ENCODE assay signal across 9 cellular contexts in the genomic region with DNA sequence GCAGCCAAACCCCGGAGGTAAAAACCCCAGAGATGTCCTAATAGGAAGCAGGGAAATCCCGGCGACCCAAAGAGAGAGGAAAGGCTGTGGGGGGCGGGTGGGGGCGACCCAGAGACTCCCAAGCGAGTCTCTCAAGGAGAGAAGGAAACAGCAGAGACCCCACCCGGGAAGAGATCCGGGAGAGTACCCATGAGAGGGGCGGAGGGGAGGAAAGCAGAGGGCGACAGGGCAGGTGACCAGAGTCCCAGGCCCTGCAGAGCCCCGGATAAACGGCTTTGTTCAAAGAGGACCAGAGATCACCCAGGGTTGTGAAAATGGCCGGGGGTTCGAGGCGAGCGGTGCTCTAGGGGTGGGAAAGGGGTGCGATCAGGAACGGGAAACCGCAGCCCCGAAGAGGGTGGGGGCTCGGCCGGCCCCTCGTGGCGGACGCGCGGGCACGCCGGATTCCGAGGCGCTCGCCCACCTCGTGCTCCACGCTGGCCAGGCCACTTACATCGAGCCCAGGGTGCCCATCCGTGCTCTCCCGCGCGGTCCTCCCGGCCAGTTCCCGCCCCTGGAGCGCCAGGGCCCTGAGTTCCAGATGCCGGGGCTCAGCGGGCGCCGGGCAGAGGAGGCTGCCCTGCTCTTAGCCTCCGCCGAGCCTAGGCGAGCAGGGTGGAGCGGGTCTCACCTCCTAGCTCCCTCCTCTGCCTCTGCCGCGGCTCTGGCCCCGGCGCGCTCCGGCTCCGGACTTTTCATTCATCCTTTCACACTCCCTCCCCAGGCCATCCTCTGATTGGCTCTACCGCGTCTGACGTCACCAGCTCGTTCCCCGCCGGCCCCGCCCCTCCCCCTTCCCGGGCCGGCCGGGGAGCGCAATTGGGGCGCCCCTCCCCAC. TPM values are rescaled to one million over a fixed set of nuclear protein-coding genes. Genes with fewer than 3 reads are reported as not detected.
A peak's percentile ranks its signal among the peaks of the same experiment; 100 is the strongest.
DNase-seq lines count a peak whose midpoint lies in the region; ATAC-seq and TF ChIP-seq lines count a peak whose summit lies in the region.
"Had no signal": no experiment of that assay in that cellular context is flagged by ENCODE, and none has a peak within 500 bp of the region (broad histone marks: within the 10 kb centered on the region; RNA-seq: fewer than 3 reads in every experiment).

No MANE protein-coding gene starts in this region.

- peak overlapping the region; percentile 95 to 99 for H3K4me3 Mint-ChIP-seq in activated T-cell treated with anti-CD3 and anti-CD28 coated beads, Interleukin-2, amount 50 U/mL, for 72 hours
- H3K4me3 Mint-ChIP-seq in naive thymus-derived CD8-positive, alpha-beta T cell: peak overlapping the region; percentile 84 to 97 (median 90)
- H3K4me3 Mint-ChIP-seq in stimulated activated naive B cell treated with anti-CD40 and anti-IgM and Interleukin-4, amounts not matched to agents 10 μg/mL and 1 μg/mL and 100 μg/mL, for 72 hours: peak overlapping the region; percentile 85 to 91

- peaks cover 99% of the 10 kb centered on the region for H3K27me3 ChIP-seq in ACC112 (ENCODE audit: insufficient read depth, low read length)

- H3K4me1 Mint-ChIP-seq in activated T-cell treated with anti-CD3 and anti-CD28 coated beads, Interleukin-2, amount 50 U/mL, for 72 hours (ENCODE audit: low read depth): peaks cover 29% of the 10 kb centered on the region
- H3K4me1 Mint-ChIP-seq in naive thymus-derived CD8-positive, alpha-beta T cell: peaks cover 12 to 29% (median 24%) of the 10 kb centered on the region in 4 donors
- H3K4me1 Mint-ChIP-seq in stimulated activated naive B cell treated with anti-CD40 and anti-IgM and Interleukin-4, amounts not matched to agents 10 μg/mL and 1 μg/mL and 100 μg/mL, for 72 hours: peaks cover 16 to 29% of the 10 kb centered on the region in 2 donors

- H3K36me3 Mint-ChIP-seq in activated T-cell treated with anti-CD3 and anti-CD28 coated beads, Interleukin-2, amount 50 U/mL, for 72 hours (ENCODE audit: insufficient read depth in 2 of 2): peaks cover 0 to 3% of the 10 kb centered on the region in 2 donors
- H3K36me3 Mint-ChIP-seq in naive thymus-derived CD8-positive, alpha-beta T cell: no peaks in the 10 kb centered on the region
- peaks cover 4 to 8% of the 10 kb centered on the region in 2 donors for H3K36me3 Mint-ChIP-seq in stimulated activated naive B cell treated with anti-CD40 and anti-IgM and Interleukin-4, amounts not matched to agents 10 μg/mL and 1 μg/mL and 100 μg/mL, for 72 hours

- TF ChIP-seq POLR2A in GM18951 (IDR thresholded peaks at IDR 0.05; ENCODE audit: extremely low read depth, insufficient read depth, insufficient read length): peak; percentile 66

- ATAC-seq in HG03521 (IDR thresholded peaks at IDR 0.05; ENCODE audit: unreplicated experiment): peak; percentile 69
- peak; percentile 91 to 92 for ATAC-seq in activated T-cell treated with anti-CD3 and anti-CD28 coated beads, Interleukin-2, amount 50 U/mL, for 72 hours (replicated peaks in 1 of 2)
- ATAC-seq in naive thymus-derived CD8-positive, alpha-beta T cell: peak; percentile 68 to 69
- peak; percentile 82 to 85 for ATAC-seq in stimulated activated naive B cell treated with anti-CD40 and anti-IgM and Interleukin-4, amounts not matched to agents 10 μg/mL and 1 μg/mL and 100 μg/mL, for 72 hours (replicated peaks)

- H3K27ac ChIP-seq in ACC112 (ENCODE audit: low read depth, low read length): no peak overlapping the region

- no peaks in the 10 kb centered on the region for H3K36me3 ChIP-seq in ACC112 (ENCODE audit: insufficient read depth, low read length)

- H3K79me2 ChIP-seq in ACC112 (ENCODE audit: control insufficient read depth, insufficient read depth, low read length, unreplicated experiment): no peaks in the 10 kb centered on the region

- peaks cover 93% of the 10 kb centered on the region for H3K27me3 Mint-ChIP-seq in activated T-cell treated with anti-CD3 and anti-CD28 coated beads, Interleukin-2, amount 50 U/mL, for 72 hours (ENCODE audit: low read depth)
- peaks cover 41 to 92% (median 72%) of the 10 kb centered on the region in 5 donors for H3K27me3 Mint-ChIP-seq in naive thymus-derived CD8-positive, alpha-beta T cell
- peaks cover 70 to 84% of the 10 kb centered on the region in 2 donors for H3K27me3 Mint-ChIP-seq in stimulated activated naive B cell treated with anti-CD40 and anti-IgM and Interleukin-4, amounts not matched to agents 10 μg/mL and 1 μg/mL and 100 μg/mL, for 72 hours

- H3K9me3 Mint-ChIP-seq in activated T-cell treated with anti-CD3 and anti-CD28 coated beads, Interleukin-2, amount 50 U/mL, for 72 hours: no peaks in the 10 kb centered on the region
- H3K9me3 Mint-ChIP-seq in naive thymus-derived CD8-positive, alpha-beta T cell: no peaks in the 10 kb centered on the region
- H3K9me3 Mint-ChIP-seq in stimulated activated naive B cell treated with anti-CD40 and anti-IgM and Interleukin-4, amounts not matched to agents 10 μg/mL and 1 μg/mL and 100 μg/mL, for 72 hours: no peaks in the 10 kb centered on the region

- H3K4me1 ChIP-seq in ACC112 (ENCODE audit: control insufficient read depth, insufficient read depth, low read length, unreplicated experiment): peaks cover 12% of the 10 kb centered on the region

- H2AFZ ChIP-seq in ACC112 (ENCODE audit: low read length, unreplicated experiment): peak overlapping the region; percentile 24

- H3K27ac Mint-ChIP-seq in activated T-cell treated with anti-CD3 and anti-CD28 coated beads, Interleukin-2, amount 50 U/mL, for 72 hours: no peak overlapping the region
- H3K27ac Mint-ChIP-seq in naive thymus-derived CD8-positive, alpha-beta T cell: peak overlapping the region in 3 of 10 donors; percentile 28 to 80 (median 48)
- peak overlapping the region; percentile 88 for H3K27ac Mint-ChIP-seq in stimulated activated naive B cell treated with anti-CD40 and anti-IgM and Interleukin-4, amounts not matched to agents 10 μg/mL and 1 μg/mL and 100 μg/mL, for 72 hours

- POLR2A ChIA-PET in naive thymus-derived CD8-positive, alpha-beta T cell (lab: Charles Lee): interaction anchor here (1.0 kb wide), 1 partner anchor 11 kb away, joined by 3 read pairs; no protein-coding TSS in a partner anchor

- H3K4me3 ChIP-seq in ACC112 (ENCODE audit: low read depth, low read length): peak overlapping the region; percentile 66

- DNase-seq in NCI-H82 treated with DMSO at 0.1 percent for 48 hours (lab: John Stamatoyannopoulos, UW; ENCODE audit: unreplicated experiment) (peak; percentile 81), fibroblast of gingiva (ENCODE audit: low read depth) (peak; percentile 35)
- DNase-seq in activated T-cell treated with anti-CD3 and anti-CD28 coated beads, Interleukin-2, amount 50 U/mL, for 72 hours: peak; percentile 79 to 82
- peak; percentile 34 to 74 (median 52) for DNase-seq in naive thymus-derived CD8-positive, alpha-beta T cell
- peak; percentile 62 for DNase-seq in stimulated activated naive B cell treated with anti-CD40 and anti-IgM and Interleukin-4, amounts not matched to agents 10 μg/mL and 1 μg/mL and 100 μg/mL, for 72 hours
- DNase-seq: DND-41 had no signal

- in situ Hi-C loops in GM18951 (cut with MboI; ENCODE audit: low sequenced_read_pairs, unreplicated experiment): no loop called here

RNA-seq across cellular contexts. Expression of a gene that starts 52.3 kb away (rescaled TPM):
- total RNA-seq in activated T-cell treated with anti-CD3 and anti-CD28 coated beads, Interleukin-2, amount 50 U/mL, for 72 hours: not detected
- not detected for total RNA-seq in naive thymus-derived CD8-positive, alpha-beta T cell
- not detected for polyA plus RNA-seq in naive thymus-derived CD8-positive, alpha-beta T cell
